In the genomic region with DNA sequence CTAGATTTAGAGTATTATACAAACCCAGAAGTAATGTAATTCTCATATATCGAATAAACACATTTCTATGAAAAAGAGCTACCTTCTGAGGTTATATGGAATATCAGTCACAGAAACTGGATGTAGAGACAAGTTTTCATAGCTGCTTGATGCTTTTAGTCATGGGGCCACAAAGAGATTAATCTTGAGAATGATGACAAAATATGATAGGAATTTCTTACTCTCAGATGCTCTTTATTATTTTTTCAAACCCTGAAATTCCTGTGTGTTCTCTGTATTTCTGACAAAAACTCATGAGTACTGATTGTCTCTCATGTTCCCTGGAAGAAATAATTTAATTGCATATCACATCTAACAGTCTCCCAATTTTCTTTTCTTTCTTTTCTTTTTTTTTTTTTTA, we compare ENCODE assay signal across 23 cellular contexts.
DNase-seq lines count a peak whose midpoint lies in the region; ATAC-seq and TF ChIP-seq lines count a peak whose summit lies in the region.
"Had no signal": no experiment of that assay in that cellular context is flagged by ENCODE, and none has a peak within 500 bp of the region (broad histone marks: within the 10 kb centered on the region; RNA-seq: fewer than 3 reads in every experiment).

No MANE protein-coding gene starts in this region.

- H3K27ac ChIP-seq in PC-3 (ENCODE audit: low read length): no peak overlapping the region
- H3K27ac ChIP-seq: esophagus muscularis mucosa, parathyroid adenoma, sigmoid colon, upper lobe of right lung had no signal

- no peaks in the 10 kb centered on the region for H3K79me2 ChIP-seq in PC-3 (ENCODE audit: low read length)
- H3K79me2 ChIP-seq: parathyroid adenoma had no signal

- DNase-seq in ELR (ENCODE audit: low read depth): peak; percentile 70
- peak; percentile 14 for DNase-seq in PC-3
- peak; percentile 8 to 18 for DNase-seq in cardiac fibroblast (ENCODE audit: low read depth in 2 of 2)
- DNase-seq in myocyte (ENCODE audit: low read depth): peak; percentile 54
- no peak for DNase-seq in GM13976 (ENCODE audit: low spot score)
- DNase-seq in mucosa of gallbladder (ENCODE audit: low spot score): no peak
- DNase-seq: activated naive CD4-positive, alpha-beta T cell treated with anti-CD3 and anti-CD28 coated beads, Interleukin-2, amount 50 U/mL, for 16 hours; activated T-cell treated with anti-CD3 and anti-CD28 coated beads, Interleukin-2, amount 50 U/mL, for 4 hours; aorta; C1 segment of cervical spinal cord; effector memory CD8-positive, alpha-beta T cell; left cardiac atrium; NCI-H2171; NCI-H526; sigmoid colon; SW 1271; upper lobe of right lung had no signal

- H3K36me3 ChIP-seq in PC-3 (ENCODE audit: low read depth, low read length): no peaks in the 10 kb centered on the region
- H3K36me3 ChIP-seq: esophagus muscularis mucosa, sigmoid colon, upper lobe of right lung had no signal

- POLR2A ChIA-PET in PC-3 (lab: Charles Lee; ENCODE audit: unreplicated experiment): no interaction called here

- no peaks in the 10 kb centered on the region for H3K4me1 ChIP-seq in PC-3 (ENCODE audit: insufficient read depth, low read length)
- H3K4me1 ChIP-seq: esophagus muscularis mucosa, parathyroid adenoma, upper lobe of right lung had no signal

- H3K27me3 ChIP-seq in PC-3 (ENCODE audit: low read length): no peaks in the 10 kb centered on the region
- H3K27me3 ChIP-seq: esophagus muscularis mucosa, sigmoid colon, upper lobe of right lung had no signal

- no peak overlapping the region for H2AFZ ChIP-seq in PC-3 (ENCODE audit: low read length)
- H2AFZ ChIP-seq: parathyroid adenoma had no signal

- H3K9me3 ChIP-seq in PC-3 (ENCODE audit: low read length): no peaks in the 10 kb centered on the region
- H3K9me3 ChIP-seq: esophagus muscularis mucosa, sigmoid colon, upper lobe of right lung had no signal

- TF ChIP-seq POLR2A in GM18505 (IDR thresholded peaks at IDR 0.05; ENCODE audit: borderline replicate concordance, extremely low read depth, insufficient read depth, insufficient read length): no peak

- ATAC-seq in PC-3: no peak
- ATAC-seq in GM18505 (IDR thresholded peaks at IDR 0.05; ENCODE audit: unreplicated experiment): no peak
- no peak for ATAC-seq in GM21786 (IDR thresholded peaks at IDR 0.05; ENCODE audit: unreplicated experiment)
- ATAC-seq: activated T-cell treated with anti-CD3 and anti-CD28 coated beads, Interleukin-2, amount 50 U/mL, for 4 hours; effector memory CD8-positive, alpha-beta T cell; K562; left cardiac atrium; natural killer cell treated with Interleukin-12 subunit alpha and Interleukin-12 subunit beta and Interleukin-15 and Interleukin-18, amount 100 ng/mL, for 72 hours; upper lobe of right lung had no signal

- H3K4me3 ChIP-seq in PC-3 (ENCODE audit: low read length) (no peak overlapping the region), cardiac fibroblast (replicated peaks in 1 of 2; ENCODE audit: low read depth in 2 of 2, low read length in 2 of 2) (no peak overlapping the region)
- H3K4me3 ChIP-seq: esophagus muscularis mucosa, K562, sigmoid colon, upper lobe of right lung had no signal

- intact Hi-C loops in PC-3 (cut with micrococcal nuclease): loop anchor here (10.0 kb wide), 1 partner anchor 119 kb away; no protein-coding TSS in a partner anchor

- H3K4me2 ChIP-seq in PC-3 (ENCODE audit: low read length): no peak overlapping the region

- CTCF ChIA-PET in PC-3 (lab: Charles Lee): no interaction called here

- H4K20me1 ChIP-seq in PC-3 (ENCODE audit: low read length): no peaks in the 10 kb centered on the region

- H3F3A ChIP-seq in PC-3 (ENCODE audit: low read length, unreplicated experiment): no peaks in the 10 kb centered on the region

- H3K9me2 ChIP-seq in PC-3 (replicated peaks; ENCODE audit: low read length): no peaks in the 10 kb centered on the region

- H3K9ac ChIP-seq in PC-3 (ENCODE audit: low read length): no peak overlapping the region
- H3K9ac ChIP-seq: parathyroid adenoma had no signal

- TF ChIP-seq CTCF in PC-3 (conservative IDR thresholded peaks at IDR 0.05; ENCODE audit: low read depth, low read length): no peak
- TF ChIP-seq CTCF in cardiac fibroblast (IDR thresholded peaks at IDR 0.05; ENCODE audit: low read depth, low read length): no peak
- no peak for TF ChIP-seq CTCF in GM13976 (IDR thresholded peaks at IDR 0.05; ENCODE audit: borderline replicate concordance, control extremely low read depth, extremely low read depth, insufficient read depth, missing control alignments)

- no TSS peak for BruUV-seq in PC-3 (replicated peaks; lab: Mats Ljungman, UMichigan)

- in situ Hi-C loops in GM13976 (cut with MboI; ENCODE audit: low sequenced_read_pairs, unreplicated experiment): no loop called here

Comparison
In these comparisons a context has a peak if more than half of its experiments do, and no peak if none do; other contexts are left out.
1. DNase-seq: peak in ELR (single experiment), PC-3 (single experiment), cardiac fibroblast (2 of 2) and myocyte (single experiment); none in GM13976 (single experiment) and mucosa of gallbladder (single experiment).